In the genomic region with DNA sequence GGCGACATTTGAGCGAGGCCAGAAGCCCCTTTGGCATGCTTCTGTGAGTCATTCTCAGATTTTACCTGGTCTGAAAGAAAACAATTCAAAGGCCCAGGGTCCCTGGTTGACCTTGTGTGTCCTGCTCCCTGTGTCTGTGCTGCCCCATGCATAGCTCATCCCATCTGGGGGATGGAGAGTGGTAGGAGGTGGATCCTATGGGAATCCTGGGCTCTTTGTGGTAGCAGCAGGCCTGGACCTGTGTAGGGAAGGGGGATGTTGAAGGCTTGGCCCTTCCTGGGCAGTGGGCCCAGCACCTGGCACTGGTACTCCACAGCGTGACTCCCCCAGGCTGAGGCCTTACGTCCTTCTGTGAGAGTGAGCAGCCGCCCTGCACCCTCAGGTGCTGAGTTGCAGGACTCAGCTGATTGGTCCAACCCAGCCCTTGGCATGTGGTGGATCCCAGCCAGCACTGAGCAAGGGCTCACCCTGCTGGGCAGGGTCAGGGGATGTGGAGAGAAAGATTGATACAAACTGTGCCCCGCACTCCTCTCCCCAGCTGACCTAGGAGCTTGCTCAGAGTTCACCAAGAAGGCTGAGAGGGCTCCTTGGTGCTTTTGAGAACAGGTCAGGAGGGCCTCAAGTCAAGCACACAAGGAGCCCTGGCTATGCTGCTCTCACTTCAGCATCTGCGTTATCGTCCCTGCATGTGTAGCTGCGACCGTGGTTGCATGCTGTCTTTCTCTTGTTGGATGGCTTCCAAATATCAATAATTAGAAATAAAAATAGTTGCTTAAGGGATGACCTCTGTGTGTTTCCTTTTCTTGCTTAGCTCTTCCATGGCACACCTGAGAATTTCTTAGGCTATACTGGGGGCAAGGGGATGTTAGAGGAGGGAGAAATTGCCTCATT, we compare ENCODE assay signal across 2 cellular contexts.
TF ChIP-seq lines count a peak whose summit lies in the region.

No MANE protein-coding gene starts in this region.

TF ChIP-seq in IMR-90, 13 proteins besides CTCF, POLR2A, EP300 and RAD21:
- TF ChIP-seq NFE2L2 (IDR thresholded peaks at IDR 0.05; ENCODE audit: low read depth, low read length) (no peak), MXI1 (IDR thresholded peaks at IDR 0.05; ENCODE audit: borderline replicate concordance, low read depth, low read length) (no peak), CHD1 (IDR thresholded peaks at IDR 0.05; ENCODE audit: low read depth, low read length) (no peak), SMC3 (IDR thresholded peaks at IDR 0.05; ENCODE audit: low read depth, low read length) (no peak), MAFK (IDR thresholded peaks at IDR 0.05; ENCODE audit: low read depth, low read length) (no peak), ELK1 (IDR thresholded peaks at IDR 0.05; ENCODE audit: borderline replicate concordance, low read depth, low read length) (no peak), RFX5 (IDR thresholded peaks at IDR 0.05; ENCODE audit: low read depth, low read length) (no peak), FOS (IDR thresholded peaks at IDR 0.05; ENCODE audit: low read depth, low read length) (no peak), BHLHE40 (IDR thresholded peaks at IDR 0.05; ENCODE audit: low read depth, low read length) (no peak), RCOR1 (IDR thresholded peaks at IDR 0.05; ENCODE audit: insufficient replicate concordance, low read length) (no peak), MAZ (IDR thresholded peaks at IDR 0.05; ENCODE audit: borderline replicate concordance, low read depth, low read length) (no peak), USF2 (IDR thresholded peaks at IDR 0.05; ENCODE audit: low read depth, low read length) (no peak), CEBPB (IDR thresholded peaks at IDR 0.05; ENCODE audit: low read depth, low read length) (no peak)
TF ChIP-seq in IMR-90: peak in this region for 0.

TF ChIP-seq in SK-N-SH, 30 proteins besides CTCF, POLR2A, EP300 and RAD21:
- TF ChIP-seq POLR2AphosphoS5 (IDR thresholded peaks at IDR 0.05; ENCODE audit: low read depth, low read length) (no peak), SMC3 (IDR thresholded peaks at IDR 0.05; ENCODE audit: low read depth, low read length) (0 out of 2 replicates have a peak, but pooled peaks have one; percentile 26)
